6 cellular contexts compared by ENCODE assay signal in the genomic region with DNA sequence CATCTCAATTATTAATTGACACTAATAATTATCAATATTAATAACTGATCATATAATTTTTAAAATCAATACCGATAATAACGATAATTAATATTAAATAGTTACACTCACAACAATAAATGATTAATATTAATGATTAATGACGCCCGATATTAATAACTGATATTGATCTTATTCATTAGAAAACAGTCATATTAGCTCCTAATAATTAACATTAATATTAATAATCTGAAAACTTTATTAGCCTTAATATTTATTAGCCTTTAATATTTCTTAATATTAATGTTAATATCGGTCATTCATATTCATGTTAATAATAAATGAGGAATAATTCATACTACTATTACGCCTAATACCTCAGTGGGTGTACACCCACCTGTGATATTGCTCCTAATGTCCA. TPM values are rescaled to one million over a fixed set of nuclear protein-coding genes. Genes with fewer than 3 reads are reported as not detected.
DNase-seq lines count a peak whose midpoint lies in the region; ATAC-seq, FAIRE-seq and TF ChIP-seq lines count a peak whose summit lies in the region.
"Not testable (repeated sequence)": the region's sequence is repeated elsewhere in the genome, so short reads cannot be mapped to it uniquely, and the experiment has no call there.

No MANE protein-coding gene starts in this region.

- H3K27ac ChIP-seq in pancreas = not testable (repeated sequence)

- intact Hi-C loops in pancreas (cut with DNase I) = not testable (repeated sequence)

- ATAC-seq in WTC11, pancreas: not testable (repeated sequence)

- FAIRE-seq in G401.6 (lab: Jason Lieb, UNC) (peak; percentile 86), RCC 7860 (lab: Jason Lieb, UNC) (peak; percentile 41), colon (lab: Jason Lieb, UNC) (peak; percentile 78), frontal cortex (lab: Jason Lieb, UNC) (peak; percentile 78), pancreas (lab: Jason Lieb, UNC) (peak; percentile 56)

- peaks cover 13% of the 10 kb centered on the region for H3K4me1 Mint-ChIP-seq in WTC11

- not testable (repeated sequence) for H3K9me3 Mint-ChIP-seq in WTC11

- not testable (repeated sequence) for H3K27ac Mint-ChIP-seq in WTC11

- TF ChIP-seq CTCF in WTC11 (IDR thresholded peaks at IDR 0.05); pancreas (IDR thresholded peaks at IDR 0.05): not testable (repeated sequence)

- H3K36me3 Mint-ChIP-seq in WTC11 = not testable (repeated sequence)

- H3K9me3 ChIP-seq in pancreas = not testable (repeated sequence)

- H3K4me3 Mint-ChIP-seq in WTC11 = not testable (repeated sequence)

- not testable (repeated sequence) for H3K4me1 ChIP-seq in pancreas

- CTCF ChIA-PET in WTC11 (lab: Charles Lee) = not testable (repeated sequence)

- not testable (repeated sequence) for H3K4me3 ChIP-seq in pancreas

- POLR2A ChIA-PET in WTC11 (lab: Charles Lee) = not testable (repeated sequence)

- not testable (repeated sequence) for H3K27me3 ChIP-seq in pancreas

- not testable (repeated sequence) for H3K27me3 Mint-ChIP-seq in WTC11 (ENCODE audit: low read depth)

- not testable (repeated sequence) for H3K36me3 ChIP-seq in pancreas

- not testable (repeated sequence) for DNase-seq in RCC 7860 (ENCODE audit: low spot score); WTC11 (ENCODE audit: low spot score); frontal cortex (ENCODE audit: low spot score in 2 of 2); pancreas

- WGBS in pancreas, 2 donors = 81 to 86% methylated on average over 6 of the region's 6 CpGs

TF ChIP-seq in WTC11, 78 proteins besides CTCF, POLR2A, EP300 and RAD21:
- 0 out of 2 replicates have a peak, but pooled peaks have one; percentile 15 for TF ChIP-seq HMGA2 (CRISPR knock-in tag; IDR thresholded peaks at IDR 0.05)

RNA-seq across cellular contexts. Expression of gene RGCC, which starts 32.7 kb away (rescaled TPM):
- total RNA-seq in WTC11 (2021) (0.48 to 1.2 TPM (median 0.69 TPM) in 3 replicates), frontal cortex (17.1 TPM), pancreas (10 to 100 TPM in 2 of 6 donors, 1 to 10 TPM in 4; 3.2 to 15.3 (median 6.5) TPM)
- 10 to 100 TPM in 1 of 2 donors, 1 to 10 TPM in 1; 7.0 to 22.9 TPM for polyA plus RNA-seq in pancreas
